In genomic region chr11:134524876-134525845, GRCh38 we compare ENCODE assay signal across 20 cellular contexts.
DNase-seq lines count a peak whose midpoint lies in the region; ATAC-seq, FAIRE-seq and TF ChIP-seq lines count a peak whose summit lies in the region.
"Had no signal": no experiment of that assay in that cellular context is flagged by ENCODE, and none has a peak within 500 bp of the region (broad histone marks: within the 10 kb centered on the region; RNA-seq: fewer than 3 reads in every experiment).

No MANE protein-coding gene starts in this region.

- in situ Hi-C loops in HepG2 (cut with HindIII; ENCODE audit: extremely low pct_ligation_motif_present, low pct_unique_long_range_greater_than_20kb) = no loop called here
- in situ Hi-C loops in GM13976 (cut with MboI; ENCODE audit: low sequenced_read_pairs, unreplicated experiment) = no loop called here

- H3K27ac ChIP-seq in right lobe of liver = no peak overlapping the region
- H3K27ac ChIP-seq in HepG2 (ENCODE audit: extremely low read length, insufficient read depth, low read length) = no peak overlapping the region
- no peak overlapping the region for H3K27ac ChIP-seq in osteoblast (ENCODE audit: low read depth, low read length)

- no peaks in the 10 kb centered on the region for H3K36me3 Mint-ChIP-seq in glutamatergic neuron (ENCODE audit: unreplicated experiment)
- H3K36me3 Mint-ChIP-seq: CD14-positive monocyte had no signal

- H3K79me2 ChIP-seq in HepG2 (ENCODE audit: insufficient read depth, low read length) = no peaks in the 10 kb centered on the region
- H3K79me2 ChIP-seq in osteoblast (ENCODE audit: insufficient read depth, low read length) = no peaks in the 10 kb centered on the region

- H2AFZ ChIP-seq in HepG2 (ENCODE audit: low read length) (no peak overlapping the region), osteoblast (ENCODE audit: low read length) (no peak overlapping the region)

- H3K36me3 ChIP-seq in right lobe of liver = no peaks in the 10 kb centered on the region
- no peaks in the 10 kb centered on the region for H3K36me3 ChIP-seq in HepG2 (replicated peaks in 1 of 2; ENCODE audit: control insufficient read depth in 1 of 2, insufficient read depth in 2 of 2, low read length in 2 of 2)
- no peaks in the 10 kb centered on the region for H3K36me3 ChIP-seq in osteoblast (ENCODE audit: insufficient read depth, low read length)
- H3K36me3 ChIP-seq: MG63 had no signal

- intact Hi-C loops in right lobe of liver (cut with DNase I) (no loop called here), HepG2 (cut with micrococcal nuclease; ENCODE audit: unreplicated experiment) (no loop called here)

- peaks cover 10% of the 10 kb centered on the region for H3K9me3 Mint-ChIP-seq in glutamatergic neuron (ENCODE audit: unreplicated experiment)
- H3K9me3 Mint-ChIP-seq: H9 had no signal

- ATAC-seq in right lobe of liver = no peak
- no peak for ATAC-seq in HepG2
- ATAC-seq: Panc1 had no signal

- peak in 2 of 3 donors; percentile 20 to 26 for DNase-seq in right lobe of liver
- no peak for DNase-seq in HepG2 (ENCODE audit: low spot score)
- DNase-seq in glutamatergic neuron = peak; percentile 9
- peak; percentile 52 for DNase-seq in osteoblast (ENCODE audit: insufficient read length, low spot score, missing footprints)
- DNase-seq in ureter (ENCODE audit: low spot score) = peak; percentile 20
- no peak for DNase-seq in stimulated activated CD4-positive, alpha-beta T cell treated with anti-CD3 and anti-CD28 coated beads, Interleukin-15, amount 100 ng/mL, for 24 hours
- DNase-seq in GM13976 (ENCODE audit: low spot score) = no peak
- no peak for DNase-seq in DMS153 treated with DMSO at 0.1 percent for 48 hours (lab: John Stamatoyannopoulos, UW; ENCODE audit: unreplicated experiment)
- DNase-seq: COR-L47, DMS53, H9, Karpas-422, MG63, NCI-H1092, NCI-H146, NCI-H2081, NCI-H510A treated with DMSO at 0.1 percent for 48 hours, SHP77 treated with DMSO at 0.1 percent for 48 hours had no signal

- TF ChIP-seq EP300 in HepG2 (IDR thresholded peaks at IDR 0.05; ENCODE audit: low read depth in 2 of 2, low read length in 2 of 2) (no peak), HepG2 (CRISPR knock-in tag; IDR thresholded peaks at IDR 0.05; ENCODE audit: borderline replicate concordance) (no peak)

- no TSS peak for BruUV-seq in HepG2 (replicated peaks; lab: Mats Ljungman, UMichigan)

- WGBS in right lobe of liver (ENCODE audit: insufficient coverage, low coverage, low lambda C conversion rate, missing lambda C conversion rate) = 86% methylated on average over 17 of the region's 28 CpGs
- 39% methylated on average over 25 of the region's 28 CpGs for WGBS in HepG2 (ENCODE audit: low lambda C conversion rate)

- H3K27ac Mint-ChIP-seq in glutamatergic neuron (ENCODE audit: unreplicated experiment) = no peak overlapping the region
- H3K27ac Mint-ChIP-seq: CD14-positive monocyte had no signal

- TF ChIP-seq POLR2A in right lobe of liver (IDR thresholded peaks at IDR 0.05) (no peak), HepG2 (IDR thresholded peaks at IDR 0.05; ENCODE audit: insufficient read depth in 1 of 2, low read depth in 2 of 2, low read length in 2 of 2) (no peak)

- no peaks in the 10 kb centered on the region for H3K27me3 ChIP-seq in right lobe of liver
- H3K27me3 ChIP-seq in HepG2 (ENCODE audit: control insufficient read depth in 1 of 2, insufficient read depth in 2 of 2, low read length in 2 of 2) = peaks cover 1 to 30% of the 10 kb centered on the region in 2 experiments; a peak in 3 of 5 replicates
- H3K27me3 ChIP-seq in osteoblast (ENCODE audit: insufficient read depth, low read length) = no peaks in the 10 kb centered on the region
- H3K27me3 ChIP-seq: MG63 had no signal

- POLR2A ChIA-PET in HepG2 (lab: Yijun Ruan, JAX) = no interaction called here

- H3K4me3 ChIP-seq in right lobe of liver (no peak overlapping the region), HepG2 (replicated peaks in 1 of 3; ENCODE audit: insufficient read depth in 1 of 3, low read depth in 2 of 3, low read length in 3 of 3) (no peak overlapping the region), osteoblast (ENCODE audit: insufficient read depth, low read length) (no peak overlapping the region)
- H3K4me3 ChIP-seq: MG63 had no signal

- H3K9me3 ChIP-seq in right lobe of liver (no peaks in the 10 kb centered on the region), HepG2 (ENCODE audit: low read length) (no peaks in the 10 kb centered on the region), osteoblast (ENCODE audit: low read depth, low read length) (peaks cover 2% of the 10 kb centered on the region)
- H3K9me3 ChIP-seq: MG63 had no signal

- H3K4me2 ChIP-seq in HepG2 (ENCODE audit: low read depth, low read length) (no peak overlapping the region), osteoblast (ENCODE audit: insufficient read depth, low read length) (no peak overlapping the region)

- no peak for TF ChIP-seq RAD21 in HepG2 (CRISPR knock-in tag; IDR thresholded peaks at IDR 0.05)

- H4K20me1 ChIP-seq in HepG2 (ENCODE audit: insufficient read depth, low read length) = no peaks in the 10 kb centered on the region
- H4K20me1 ChIP-seq in osteoblast (ENCODE audit: insufficient read depth, low read length) = no peaks in the 10 kb centered on the region

- peaks cover 52% of the 10 kb centered on the region for H3K4me1 Mint-ChIP-seq in glutamatergic neuron (ENCODE audit: low read depth, unreplicated experiment)
- H3K4me1 Mint-ChIP-seq: CD14-positive monocyte had no signal

- no peak overlapping the region for H3K9ac ChIP-seq in HepG2 (ENCODE audit: insufficient read depth, low read depth, low read length)

- no peak for FAIRE-seq in HepG2 (lab: Jason Lieb, UNC)

- TF ChIP-seq CTCF in right lobe of liver (IDR thresholded peaks at IDR 0.05) (no peak), HepG2 (CRISPR knock-in tag; IDR thresholded peaks at IDR 0.05) (no peak), glutamatergic neuron (IDR thresholded peaks at IDR 0.05; ENCODE audit: partially characterized antibody, unreplicated experiment) (no peak), osteoblast (IDR thresholded peaks at IDR 0.05; ENCODE audit: extremely low read depth, low read depth, low read length) (no peak), GM13976 (IDR thresholded peaks at IDR 0.05; ENCODE audit: borderline replicate concordance, control extremely low read depth, extremely low read depth, insufficient read depth, missing control alignments) (no peak)

- H3K4me1 ChIP-seq in right lobe of liver = no peaks in the 10 kb centered on the region
- H3K4me1 ChIP-seq in HepG2 (ENCODE audit: insufficient read depth, low read length) = no peaks in the 10 kb centered on the region
- H3K4me1 ChIP-seq in osteoblast (ENCODE audit: insufficient read depth, low read length) = no peaks in the 10 kb centered on the region

- H3K27me3 Mint-ChIP-seq in glutamatergic neuron (ENCODE audit: unreplicated experiment) = peaks cover 15% of the 10 kb centered on the region

- CTCF ChIA-PET in HepG2 (lab: Yijun Ruan, JAX; ENCODE audit: low intra/inter-chr PET ratio, low total read pairs) = no interaction called here

- H3K4me3 Mint-ChIP-seq in glutamatergic neuron (ENCODE audit: unreplicated experiment) = no peak overlapping the region
- H3K4me3 Mint-ChIP-seq: CD14-positive monocyte, H9 had no signal

TF ChIP-seq in HepG2, 621 proteins besides CTCF, POLR2A, EP300 and RAD21 (continues in another document):
- TF ChIP-seq HNRNPH1 (optimal IDR thresholded peaks at IDR 0.05; ENCODE audit: low read depth, low read length) (no peak), NFE2L2 (IDR thresholded peaks at IDR 0.05; ENCODE audit: low read length) (no peak), HOXA3 (CRISPR knock-in tag; IDR thresholded peaks at IDR 0.05) (no peak), MXD3 (CRISPR knock-in tag; IDR thresholded peaks at IDR 0.05) (no peak), CHCHD3 (CRISPR knock-in tag; IDR thresholded peaks at IDR 0.05) (no peak), ZNF550 (CRISPR knock-in tag; IDR thresholded peaks at IDR 0.05; ENCODE audit: borderline replicate concordance) (no peak), LBX2 (CRISPR knock-in tag; IDR thresholded peaks at IDR 0.05; ENCODE audit: borderline replicate concordance) (no peak), HDAC2 (CRISPR knock-in tag; IDR thresholded peaks at IDR 0.05) (no peak), ZNF775 (CRISPR knock-in tag; IDR thresholded peaks at IDR 0.05; ENCODE audit: borderline replicate concordance) (no peak), MAZ (IDR thresholded peaks at IDR 0.05; ENCODE audit: borderline replicate concordance, low read depth, low read length) (no peak), MAZ (CRISPR knock-in tag; IDR thresholded peaks at IDR 0.05; ENCODE audit: low read depth) (no peak), ZNF572 (CRISPR knock-in tag; IDR thresholded peaks at IDR 0.05) (no peak), PPARG (CRISPR knock-in tag; conservative IDR thresholded peaks at IDR 0.05) (no peak), MIXL1 (CRISPR knock-in tag; IDR thresholded peaks at IDR 0.05) (no peak), SRSF4 (IDR thresholded peaks at IDR 0.05; ENCODE audit: low read depth, low read length, poor library complexity, severe bottlenecking) (no peak), ZNF652 (CRISPR knock-in tag; IDR thresholded peaks at IDR 0.05; ENCODE audit: borderline replicate concordance, low read depth) (no peak), SYNCRIP (IDR thresholded peaks at IDR 0.05; ENCODE audit: insufficient read depth, low read depth, low read length) (no peak), TEAD3 (CRISPR knock-in tag; optimal IDR thresholded peaks at IDR 0.05; ENCODE audit: borderline replicate concordance) (no peak)
- TF ChIP-seq, protein P1, sequence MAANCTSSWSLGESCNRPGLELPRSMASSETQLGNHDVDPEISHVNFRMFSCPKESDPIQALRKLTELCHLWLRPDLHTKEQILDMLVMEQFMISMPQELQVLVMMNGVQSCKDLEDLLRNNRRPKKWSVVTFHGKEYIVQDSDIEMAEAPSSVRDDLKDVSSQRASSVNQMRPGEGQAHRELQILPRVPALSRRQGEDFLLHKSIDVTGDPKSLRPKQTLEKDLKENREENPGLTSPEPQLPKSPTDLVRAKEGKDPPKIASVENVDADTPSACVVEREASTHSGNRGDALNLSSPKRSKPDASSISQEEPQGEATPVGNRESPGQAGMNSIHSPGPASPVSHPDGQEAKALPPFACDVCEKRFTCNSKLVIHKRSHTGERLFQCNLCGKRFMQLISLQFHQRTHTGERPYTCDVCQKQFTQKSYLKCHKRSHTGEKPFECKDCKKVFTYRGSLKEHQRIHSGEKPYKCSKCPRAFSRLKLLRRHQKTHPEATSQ (CRISPR knock-in tag; IDR thresholded peaks at IDR 0.05; ENCODE audit: borderline replicate concordance) = no peak

Comparison
In these comparisons a context has a peak if more than half of its experiments do, and no peak if none do; other contexts are left out.
1. DNase-seq: peak in right lobe of liver (2 of 3), glutamatergic neuron (single experiment), osteoblast (single experiment) and ureter (single experiment); none in HepG2 (single experiment), stimulated activated CD4-positive, alpha-beta T cell treated with anti-CD3 and anti-CD28 coated beads, Interleukin-15, amount 100 ng/mL, for 24 hours (single experiment), GM13976 (single experiment) and DMS153 treated with DMSO at 0.1 percent for 48 hours (single experiment).